In the genomic region with DNA sequence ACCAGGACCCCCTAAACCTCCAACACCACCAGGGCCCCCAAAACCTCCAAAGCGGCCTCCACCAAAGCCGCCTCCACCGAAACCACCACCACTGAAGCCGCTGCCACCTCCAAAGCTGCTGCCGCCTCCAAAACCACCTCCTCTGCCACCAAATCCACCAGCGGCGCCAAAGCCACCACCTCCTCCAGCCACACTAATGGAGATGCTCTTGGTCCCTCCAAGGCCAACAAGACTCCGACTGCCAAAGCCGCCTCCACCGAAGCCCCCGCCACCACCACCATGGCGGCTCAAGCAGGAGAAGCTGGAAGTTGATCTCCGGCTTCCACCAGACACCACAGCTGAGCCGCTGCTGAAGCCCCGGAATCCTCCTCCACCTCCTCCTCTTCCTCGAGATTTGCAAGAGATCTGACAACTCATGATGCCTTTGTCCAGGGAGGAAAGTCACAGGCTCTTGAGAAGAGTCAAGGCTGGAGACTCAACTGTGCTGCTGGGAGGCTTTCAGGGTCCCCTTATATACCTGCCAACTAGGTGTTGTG, we compare ENCODE assay signal across 18 cellular contexts. TPM values are rescaled to one million over a fixed set of nuclear protein-coding genes. Genes with fewer than 3 reads are reported as not detected.
DNase-seq lines count a peak whose midpoint lies in the region; TF ChIP-seq lines count a peak whose summit lies in the region.
"Had no signal": no experiment of that assay in that cellular context is flagged by ENCODE, and none has a peak within 500 bp of the region (broad histone marks: within the 10 kb centered on the region; RNA-seq: fewer than 3 reads in every experiment).

A gene (minus strand): TSS at position 486 of the 536 bp plus-strand sequence. CDS start 69 bp downstream, at position 417.

- peaks cover 62% of the 10 kb centered on the region for H3K4me1 Mint-ChIP-seq in activated naive CD4-positive, alpha-beta T cell treated with anti-CD3 and anti-CD28 coated beads, Interleukin-2, amount 50 U/mL, for 24 hours
- H3K4me1 Mint-ChIP-seq in activated naive CD4-positive, alpha-beta T cell treated with anti-CD3 and anti-CD28 coated beads for 36 hours (ENCODE audit: low read depth), result peaks cover 40% of the 10 kb centered on the region
- peaks cover 27 to 45% of the 10 kb centered on the region in 2 donors for H3K4me1 Mint-ChIP-seq in immature natural killer cell

- H3K27ac ChIP-seq in osteoblast (ENCODE audit: low read depth, low read length) (no peak within 1 kb of the TSS), prostate gland (no peak within 1 kb of the TSS)

- no peaks in the 10 kb centered on the region for H3K79me2 ChIP-seq in osteoblast (ENCODE audit: insufficient read depth, low read length)

- H3K9me3 Mint-ChIP-seq in activated naive CD4-positive, alpha-beta T cell treated with anti-CD3 and anti-CD28 coated beads, Interleukin-2, amount 50 U/mL, for 24 hours, result no peaks in the 10 kb centered on the region
- no peaks in the 10 kb centered on the region for H3K9me3 Mint-ChIP-seq in activated naive CD4-positive, alpha-beta T cell treated with anti-CD3 and anti-CD28 coated beads for 36 hours
- no peaks in the 10 kb centered on the region for H3K9me3 Mint-ChIP-seq in immature natural killer cell

- H3K36me3 ChIP-seq in osteoblast (ENCODE audit: insufficient read depth, low read length), result no peaks in the 10 kb centered on the region
- H3K36me3 ChIP-seq in prostate gland, result no peaks in the 10 kb centered on the region

- no peak for TF ChIP-seq POLR2A in prostate gland (IDR thresholded peaks at IDR 0.05)

- intact Hi-C loops in activated naive CD4-positive, alpha-beta T cell treated with anti-CD3 and anti-CD28 coated beads for 36 hours (cut with micrococcal nuclease), result no loop called here
- intact Hi-C loops in prostate gland (cut with DNase I), result no loop called here

- no peak within 1 kb of the TSS for H3K4me3 Mint-ChIP-seq in activated naive CD4-positive, alpha-beta T cell treated with anti-CD3 and anti-CD28 coated beads, Interleukin-2, amount 50 U/mL, for 24 hours
- H3K4me3 Mint-ChIP-seq in activated naive CD4-positive, alpha-beta T cell treated with anti-CD3 and anti-CD28 coated beads for 36 hours, result no peak within 1 kb of the TSS
- H3K4me3 Mint-ChIP-seq in immature natural killer cell, result no peak within 1 kb of the TSS
- H3K4me3 Mint-ChIP-seq: CD4-positive, alpha-beta memory T cell had no signal

- CTCF ChIA-PET in activated naive CD4-positive, alpha-beta T cell treated with anti-CD3 and anti-CD28 coated beads for 36 hours (lab: Charles Lee), result interaction anchor here (1.1 kb wide), 1 partner anchor 228 kb away, joined by 3 read pairs; no protein-coding TSS in a partner anchor

- H3K9me3 ChIP-seq in osteoblast (ENCODE audit: low read depth, low read length), result no peaks in the 10 kb centered on the region
- H3K9me3 ChIP-seq in prostate gland, result no peaks in the 10 kb centered on the region

- no peak within 1 kb of the TSS for H3K4me3 ChIP-seq in osteoblast (ENCODE audit: insufficient read depth, low read length)
- H3K4me3 ChIP-seq in prostate gland, result no peak within 1 kb of the TSS

- H3K27ac Mint-ChIP-seq in activated naive CD4-positive, alpha-beta T cell treated with anti-CD3 and anti-CD28 coated beads, Interleukin-2, amount 50 U/mL, for 24 hours, result peak within 1 kb of the TSS; percentile 68
- H3K27ac Mint-ChIP-seq in activated naive CD4-positive, alpha-beta T cell treated with anti-CD3 and anti-CD28 coated beads for 36 hours, result no peak within 1 kb of the TSS
- H3K27ac Mint-ChIP-seq in immature natural killer cell, result peak within 1 kb of the TSS in 4 of 6 donors; percentile 10 to 43 (median 36)

- TF ChIP-seq CTCF in osteoblast (IDR thresholded peaks at IDR 0.05; ENCODE audit: extremely low read depth, low read depth, low read length) (no peak), prostate gland (IDR thresholded peaks at IDR 0.05) (no peak)

- H3K27me3 ChIP-seq in osteoblast (ENCODE audit: insufficient read depth, low read length), result peaks cover 36% of the 10 kb centered on the region
- no peaks in the 10 kb centered on the region for H3K27me3 ChIP-seq in prostate gland (replicated peaks; ENCODE audit: insufficient read depth)

- H3K4me1 ChIP-seq in osteoblast (ENCODE audit: insufficient read depth, low read length) (no peaks in the 10 kb centered on the region), prostate gland (replicated peaks) (peaks cover 9% of the 10 kb centered on the region)

- no peaks in the 10 kb centered on the region for H3K36me3 Mint-ChIP-seq in activated naive CD4-positive, alpha-beta T cell treated with anti-CD3 and anti-CD28 coated beads, Interleukin-2, amount 50 U/mL, for 24 hours
- H3K36me3 Mint-ChIP-seq in activated naive CD4-positive, alpha-beta T cell treated with anti-CD3 and anti-CD28 coated beads for 36 hours (ENCODE audit: low read depth), result no peaks in the 10 kb centered on the region
- H3K36me3 Mint-ChIP-seq in immature natural killer cell, result peaks cover 0 to 15% (median 0%) of the 10 kb centered on the region in 3 donors
- H3K36me3 Mint-ChIP-seq: CD4-positive, alpha-beta memory T cell had no signal

- H3K4me2 ChIP-seq in osteoblast (ENCODE audit: insufficient read depth, low read length), result peak within 1 kb of the TSS; percentile 45

- H2AFZ ChIP-seq in osteoblast (ENCODE audit: low read length), result no peak within 1 kb of the TSS

- DNase-seq in activated naive CD4-positive, alpha-beta T cell treated with anti-CD3 and anti-CD28 coated beads for 36 hours, result no peak
- no peak for DNase-seq in immature natural killer cell
- DNase-seq in osteoblast (ENCODE audit: insufficient read length, low spot score, missing footprints), result no peak
- no peak for DNase-seq in Ammon's horn (ENCODE audit: low spot score)
- no peak for DNase-seq in Kasumi-1 (lab: John Stamatoyannopoulos, UW)
- DNase-seq in prostate gland (ENCODE audit: low spot score), result no peak
- DNase-seq: CD4-positive, alpha-beta memory T cell; DMS153; GDM1; H7; NCI-H1105; NCI-H2081; NCI-H2171 treated with DMSO at 0.1 percent for 48 hours; NCI-H446; NCI-H526 treated with DMSO at 0.1 percent for 48 hours had no signal

- no peaks in the 10 kb centered on the region for H3K27me3 Mint-ChIP-seq in activated naive CD4-positive, alpha-beta T cell treated with anti-CD3 and anti-CD28 coated beads, Interleukin-2, amount 50 U/mL, for 24 hours
- H3K27me3 Mint-ChIP-seq in activated naive CD4-positive, alpha-beta T cell treated with anti-CD3 and anti-CD28 coated beads for 36 hours (ENCODE audit: low read depth), result no peaks in the 10 kb centered on the region
- peaks cover 3 to 7% (median 4%) of the 10 kb centered on the region in 3 donors for H3K27me3 Mint-ChIP-seq in immature natural killer cell (ENCODE audit: low read depth in 3 of 3)

- WGBS in prostate gland, result 95% methylated on average over 16 of the region's 16 CpGs

- H4K20me1 ChIP-seq in osteoblast (ENCODE audit: insufficient read depth, low read length), result no peaks in the 10 kb centered on the region

RNA-seq across cellular contexts. Expression of the gene that starts here (rescaled TPM):
- total RNA-seq in activated naive CD4-positive, alpha-beta T cell treated with anti-CD3 and anti-CD28 coated beads for 36 hours, result not detected
- 1 to 10 TPM in 1 of 3 donors, under 1 TPM in 2; 0.51 to 1.3 (median 0.61) TPM for polyA plus RNA-seq in immature natural killer cell
- total RNA-seq in osteoblast (not detected in 2 replicates), prostate gland (1 to 10 TPM in 1 of 2 donors, under 1 TPM in 1; 0.41 to 5.1 TPM)
- total RNA-seq: H7, Right ventricle myocardium inferior had no signal
- polyA plus RNA-seq: BJ had no signal
